In the genomic region with DNA sequence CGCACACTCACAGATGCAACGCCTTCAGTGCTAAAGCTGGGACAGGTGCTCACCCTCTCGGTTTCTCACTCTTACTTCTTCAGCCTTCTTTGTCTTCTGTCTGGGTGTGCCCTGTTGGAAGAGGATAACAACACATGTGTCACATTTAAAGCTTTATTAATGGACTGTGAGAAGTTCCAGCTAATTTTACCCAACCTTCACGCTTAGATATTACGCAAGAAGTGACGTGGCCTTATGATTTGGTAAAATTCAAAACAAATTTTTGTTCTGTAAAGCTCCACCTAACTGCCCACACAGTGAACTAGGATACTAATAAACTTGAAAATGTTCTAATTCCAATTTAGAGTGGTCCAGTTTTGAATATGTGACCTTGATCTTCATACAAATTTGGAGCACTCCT, we compare ENCODE assay signal across 2 cellular contexts.
A peak's percentile ranks its signal among the peaks of the same experiment; 100 is the strongest.
TF ChIP-seq lines count a peak whose summit lies in the region.

No MANE protein-coding gene starts in this region.

TF ChIP-seq in HepG2, 621 proteins besides CTCF, POLR2A, EP300 and RAD21 (continued from another document):
- TF ChIP-seq CEBPB (IDR thresholded peaks at IDR 0.05; ENCODE audit: borderline replicate concordance, low read depth, low read length) = peak; percentile 43; the same call in 1 of the 2 replicates

TF ChIP-seq in K562, 482 proteins besides CTCF, POLR2A, EP300 and RAD21:
- TF ChIP-seq, protein P1, sequence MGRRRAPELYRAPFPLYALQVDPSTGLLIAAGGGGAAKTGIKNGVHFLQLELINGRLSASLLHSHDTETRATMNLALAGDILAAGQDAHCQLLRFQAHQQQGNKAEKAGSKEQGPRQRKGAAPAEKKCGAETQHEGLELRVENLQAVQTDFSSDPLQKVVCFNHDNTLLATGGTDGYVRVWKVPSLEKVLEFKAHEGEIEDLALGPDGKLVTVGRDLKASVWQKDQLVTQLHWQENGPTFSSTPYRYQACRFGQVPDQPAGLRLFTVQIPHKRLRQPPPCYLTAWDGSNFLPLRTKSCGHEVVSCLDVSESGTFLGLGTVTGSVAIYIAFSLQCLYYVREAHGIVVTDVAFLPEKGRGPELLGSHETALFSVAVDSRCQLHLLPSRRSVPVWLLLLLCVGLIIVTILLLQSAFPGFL (CRISPR knock-in tag; IDR thresholded peaks at IDR 0.05) = no peak
- TF ChIP-seq CEBPG (CRISPR knock-in tag; IDR thresholded peaks at IDR 0.05) (no peak), CEBPG (tag; conservative IDR thresholded peaks at IDR 0.05 in 1 of 2, IDR thresholded peaks at IDR 0.05 in 1 of 2) (peak; percentile 25 to 32; a peak in 1 of 4 replicates)
